8 cellular contexts compared by ENCODE assay signal in genomic region chr4:108466936-108467902, GRCh38.
DNase-seq lines count a peak whose midpoint lies in the region; ATAC-seq and TF ChIP-seq lines count a peak whose summit lies in the region.

No MANE protein-coding gene starts in this region.

- 85% methylated on average over 7 of the region's 7 CpGs for WGBS in suprapubic skin

- DNase-seq in GM10248 (ENCODE audit: extremely low spot score): peak; percentile 24
- DNase-seq in activated naive CD8-positive, alpha-beta T cell treated with anti-CD3 and anti-CD28 coated beads for 36 hours: peak; percentile 32
- peak; percentile 82 for DNase-seq in osteoblast (ENCODE audit: insufficient read length, low spot score, missing footprints)
- no peak for DNase-seq in tibial artery
- DNase-seq in suprapubic skin (ENCODE audit: low spot score in 2 of 2): no peak
- no peak for DNase-seq in activated CD4-positive, CD25-positive, alpha-beta regulatory T cell (lab: John Stamatoyannopoulos, UW)

- TF ChIP-seq CTCF in GM10248 (IDR thresholded peaks at IDR 0.05; ENCODE audit: control extremely low read depth, extremely low read depth, low read depth, missing control alignments): no peak
- no peak for TF ChIP-seq CTCF in osteoblast (IDR thresholded peaks at IDR 0.05; ENCODE audit: extremely low read depth, low read depth, low read length)
- no peak for TF ChIP-seq CTCF in tibial artery (IDR thresholded peaks at IDR 0.05)
- TF ChIP-seq CTCF in suprapubic skin (IDR thresholded peaks at IDR 0.05): no peak

- peaks cover 36% of the 10 kb centered on the region for H3K4me1 Mint-ChIP-seq in activated naive CD8-positive, alpha-beta T cell treated with anti-CD3 and anti-CD28 coated beads for 36 hours

- TF ChIP-seq EP300 in suprapubic skin (IDR thresholded peaks at IDR 0.05): no peak

- no peaks in the 10 kb centered on the region for H3K27me3 ChIP-seq in osteoblast (ENCODE audit: insufficient read depth, low read length)
- H3K27me3 ChIP-seq in tibial artery: no peaks in the 10 kb centered on the region
- H3K27me3 ChIP-seq in suprapubic skin: no peaks in the 10 kb centered on the region

- no peak overlapping the region for H3K4me3 ChIP-seq in osteoblast (ENCODE audit: insufficient read depth, low read length)
- no peak overlapping the region for H3K4me3 ChIP-seq in tibial artery
- no peak overlapping the region for H3K4me3 ChIP-seq in suprapubic skin

- no peaks in the 10 kb centered on the region for H3K27me3 Mint-ChIP-seq in activated naive CD8-positive, alpha-beta T cell treated with anti-CD3 and anti-CD28 coated beads for 36 hours

- intact Hi-C loops in tibial artery (cut with DNase I; ENCODE audit: low total_unique reads): no loop called here

- no peaks in the 10 kb centered on the region for H3K9me3 ChIP-seq in osteoblast (ENCODE audit: low read depth, low read length)
- no peaks in the 10 kb centered on the region for H3K9me3 ChIP-seq in tibial artery
- H3K9me3 ChIP-seq in suprapubic skin: no peaks in the 10 kb centered on the region

- peak; percentile 98 for ATAC-seq in GM21390 (IDR thresholded peaks at IDR 0.05; ENCODE audit: unreplicated experiment)
- peak; percentile 99 for ATAC-seq in HG03558 (IDR thresholded peaks at IDR 0.05; ENCODE audit: extremely low read depth, unreplicated experiment)

- H3K4me1 ChIP-seq in osteoblast (ENCODE audit: insufficient read depth, low read length): peaks cover 11% of the 10 kb centered on the region
- no peaks in the 10 kb centered on the region for H3K4me1 ChIP-seq in tibial artery
- no peaks in the 10 kb centered on the region for H3K4me1 ChIP-seq in suprapubic skin

- H4K20me1 ChIP-seq in osteoblast (ENCODE audit: insufficient read depth, low read length): no peaks in the 10 kb centered on the region

- no peaks in the 10 kb centered on the region for H3K79me2 ChIP-seq in osteoblast (ENCODE audit: insufficient read depth, low read length)

- no peaks in the 10 kb centered on the region for H3K36me3 ChIP-seq in osteoblast (ENCODE audit: insufficient read depth, low read length)
- no peaks in the 10 kb centered on the region for H3K36me3 ChIP-seq in tibial artery
- no peaks in the 10 kb centered on the region for H3K36me3 ChIP-seq in suprapubic skin

- POLR2A ChIA-PET in GM10248 (lab: Yijun Ruan, JAX): no interaction called here

- CTCF ChIA-PET in GM10248 (lab: Yijun Ruan, JAX): interaction anchor here (0.9 to 1.5 kb wide), 3 partner anchors 13 to 32 kb away, joined by 3 to 4 read pairs (median 3); no protein-coding TSS in a partner anchor

- no peaks in the 10 kb centered on the region for H3K36me3 Mint-ChIP-seq in activated naive CD8-positive, alpha-beta T cell treated with anti-CD3 and anti-CD28 coated beads for 36 hours

- no peak for TF ChIP-seq POLR2A in suprapubic skin (IDR thresholded peaks at IDR 0.05)

- H3K9me3 Mint-ChIP-seq in activated naive CD8-positive, alpha-beta T cell treated with anti-CD3 and anti-CD28 coated beads for 36 hours: no peaks in the 10 kb centered on the region

- H3K27ac ChIP-seq in osteoblast (ENCODE audit: low read depth, low read length) (no peak overlapping the region), tibial artery (no peak overlapping the region), suprapubic skin (no peak overlapping the region)

- H3K27ac Mint-ChIP-seq in activated naive CD8-positive, alpha-beta T cell treated with anti-CD3 and anti-CD28 coated beads for 36 hours: peak overlapping the region; percentile 91

- H3K4me2 ChIP-seq in osteoblast (ENCODE audit: insufficient read depth, low read length): peak overlapping the region; percentile 64

- H2AFZ ChIP-seq in osteoblast (ENCODE audit: low read length): peak overlapping the region; percentile 69

- H3K4me3 Mint-ChIP-seq in activated naive CD8-positive, alpha-beta T cell treated with anti-CD3 and anti-CD28 coated beads for 36 hours: peak overlapping the region; percentile 72

Comparison
In these comparisons a context has a peak if more than half of its experiments do, and no peak if none do; other contexts are left out.
1. DNase-seq: peak in GM10248 (single experiment), activated naive CD8-positive, alpha-beta T cell treated with anti-CD3 and anti-CD28 coated beads for 36 hours (single experiment) and osteoblast (single experiment); none in tibial artery (0 of 2), suprapubic skin (0 of 2) and activated CD4-positive, CD25-positive, alpha-beta regulatory T cell (0 of 4).